8 cellular contexts compared by ENCODE assay signal in genomic region chr1:6614953-6615785, GRCh38. TPM values are rescaled to one million over a fixed set of nuclear protein-coding genes. Genes with fewer than 3 reads are reported as not detected.
DNase-seq lines count a peak whose midpoint lies in the region; TF ChIP-seq lines count a peak whose summit lies in the region.

No MANE protein-coding gene starts in this region.

- peaks cover 37% of the 10 kb centered on the region for H3K36me3 ChIP-seq in NT2/D1 (ENCODE audit: insufficient read depth, insufficient read length, low read length)
- peaks cover 4 to 10% of the 10 kb centered on the region in 2 donors for H3K36me3 ChIP-seq in duodenal mucosa (ENCODE audit: control insufficient read depth in 1 of 2, insufficient read depth in 2 of 2, low read length in 2 of 2)

- peak overlapping the region; percentile 51 for H3K4me3 ChIP-seq in NT2/D1 (ENCODE audit: insufficient read length, low read depth)
- H3K4me3 ChIP-seq in duodenal mucosa (ENCODE audit: low read depth in 1 of 2, low read length in 2 of 2): peak overlapping the region; percentile 48 to 60

- H3K36me3 Mint-ChIP-seq in CD14-positive monocyte: peaks cover 19 to 35% of the 10 kb centered on the region in 2 donors
- H3K36me3 Mint-ChIP-seq in nephron (ENCODE audit: low read depth): peaks cover 19% of the 10 kb centered on the region

- peaks cover 16% of the 10 kb centered on the region for H3K4me1 Mint-ChIP-seq in CD14-positive monocyte
- peaks cover 27% of the 10 kb centered on the region for H3K4me1 Mint-ChIP-seq in nephron

- H3K4me3 Mint-ChIP-seq in CD14-positive monocyte (peak overlapping the region; percentile 67 to 85), nephron (peak overlapping the region; percentile 85 to 93 (median 92))

- intact Hi-C loops in CD14-positive monocyte (cut with micrococcal nuclease): loop anchor here in 1 of 2 donors (5.0 kb wide), 1 partner anchor 33 kb away; no protein-coding TSS in a partner anchor

- H3K27ac Mint-ChIP-seq in CD14-positive monocyte (no peak overlapping the region), nephron (peak overlapping the region; percentile 69 to 95 (median 93))

- H3K9me3 ChIP-seq in NT2/D1 (ENCODE audit: insufficient read depth, low read length) (no peaks in the 10 kb centered on the region), duodenal mucosa (ENCODE audit: control insufficient read depth in 1 of 2, low read length in 2 of 2) (no peaks in the 10 kb centered on the region)

- no peak overlapping the region for H3K27ac ChIP-seq in duodenal mucosa (ENCODE audit: low read depth, low read length)

- H3K27me3 Mint-ChIP-seq in CD14-positive monocyte (ENCODE audit: low read depth in 3 of 3) (peaks cover 10 to 21% (median 17%) of the 10 kb centered on the region in 3 donors), nephron (ENCODE audit: low read depth) (no peaks in the 10 kb centered on the region)

- H3K27me3 ChIP-seq in NT2/D1 (ENCODE audit: insufficient read depth, insufficient read length) (peaks cover 3% of the 10 kb centered on the region), duodenal mucosa (ENCODE audit: control insufficient read depth in 1 of 2, insufficient read depth in 2 of 2, low read length in 2 of 2) (no peaks in the 10 kb centered on the region)

- H3K4me1 ChIP-seq in NT2/D1 (ENCODE audit: insufficient read depth, insufficient read length) (no peaks in the 10 kb centered on the region), duodenal mucosa (ENCODE audit: control insufficient read depth in 1 of 2, insufficient read depth in 2 of 2, low read length in 2 of 2) (peaks cover 4% of the 10 kb centered on the region in 2 donors)

- DNase-seq in CD14-positive monocyte (ENCODE audit: low spot score) (no peak), NT2/D1 (ENCODE audit: low read depth, low spot score) (no peak), cortex of kidney (lab: John Stamatoyannopoulos, UW) (no peak), NCI-H1092 treated with DMSO at 0.1 percent for 48 hours (lab: John Stamatoyannopoulos, UW) (no peak), GDM1 (lab: John Stamatoyannopoulos, UW) (no peak), HuH-7 (ENCODE audit: low spot score) (no peak)

- H3K9ac ChIP-seq in NT2/D1 (ENCODE audit: insufficient read length, low read depth): peak overlapping the region; percentile 72
- H3K9ac ChIP-seq in duodenal mucosa (ENCODE audit: low read depth in 1 of 2, low read length in 2 of 2): peak overlapping the region in 1 of 2 donors; percentile 54

- no peak for TF ChIP-seq CTCF in CD14-positive monocyte (IDR thresholded peaks at IDR 0.05)
- no peak for TF ChIP-seq CTCF in nephron (IDR thresholded peaks at IDR 0.05; ENCODE audit: unreplicated experiment in 3 of 3)

- H3K9me3 Mint-ChIP-seq in CD14-positive monocyte: peaks cover 0 to 4% (median 0%) of the 10 kb centered on the region in 7 donors
- no peaks in the 10 kb centered on the region for H3K9me3 Mint-ChIP-seq in nephron

RNA-seq across cellular contexts. Expression of gene PHF13, which starts 1.6 kb away (rescaled TPM):
- polyA plus RNA-seq in CD14-positive monocyte: 1 to 10 TPM; 1.0 to 1.7 TPM

RNA-seq across cellular contexts. Expression of gene THAP3, which starts 9.5 kb away (rescaled TPM):
- polyA plus RNA-seq in CD14-positive monocyte: 10 to 100 TPM; 10.3 to 12.8 TPM

RNA-seq across cellular contexts. Expression of gene KLHL21, which starts 12.5 kb away (rescaled TPM):
- 1 to 10 TPM; 5.9 to 7.3 TPM for polyA plus RNA-seq in CD14-positive monocyte

RNA-seq across cellular contexts. Expression of gene ZBTB48, which starts 35.4 kb away (rescaled TPM):
- polyA plus RNA-seq in CD14-positive monocyte: 10 to 100 TPM; 13.2 to 23.0 TPM

Comparison
In these comparisons a context has a peak if more than half of its experiments do, and no peak if none do; other contexts are left out.
1. H3K27ac Mint-ChIP-seq: peak in nephron (3 of 3); none in CD14-positive monocyte (0 of 7).